In the genomic region with DNA sequence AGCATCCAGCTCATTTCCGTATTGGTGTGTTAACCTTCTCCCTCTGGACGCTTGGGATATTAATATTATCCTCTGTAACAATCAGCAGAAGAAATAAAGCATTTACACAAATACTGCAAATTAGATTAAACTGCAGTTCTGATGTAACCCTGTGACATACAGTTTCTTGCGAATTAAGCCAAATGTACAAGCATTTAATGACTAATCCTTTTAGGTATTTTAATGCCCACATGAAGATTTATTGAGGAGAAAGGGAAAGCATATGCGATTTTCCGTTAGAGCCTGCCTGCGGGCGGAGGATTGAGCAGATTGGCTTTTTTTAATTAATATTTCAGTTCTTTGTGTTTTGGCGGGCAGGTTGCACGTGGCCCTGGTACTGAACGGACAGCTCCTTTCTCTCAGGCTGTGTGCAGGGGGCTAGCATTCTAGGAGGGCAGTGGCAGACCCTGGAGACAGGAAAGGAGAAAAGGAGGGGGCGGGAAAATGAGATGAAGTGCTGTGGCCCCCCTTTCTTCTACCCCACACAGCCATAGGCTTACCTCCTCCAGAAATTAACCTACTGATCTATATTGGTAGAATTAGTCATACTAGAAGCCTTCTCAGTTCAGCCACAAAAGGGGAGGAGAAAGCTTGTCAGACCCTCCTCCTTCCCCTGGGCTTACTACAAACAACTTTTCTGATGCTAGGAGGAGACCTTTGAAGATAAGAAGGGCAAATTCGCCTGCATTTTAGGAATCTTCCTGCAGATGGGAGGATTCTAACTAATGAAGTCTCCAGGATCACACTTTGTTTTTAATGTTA, we compare ENCODE assay signal across 24 cellular contexts. TPM values are rescaled to one million over a fixed set of nuclear protein-coding genes. Genes with fewer than 3 reads are reported as not detected.
A peak's percentile ranks its signal among the peaks of the same experiment; 100 is the strongest.
DNase-seq lines count a peak whose midpoint lies in the region; ATAC-seq, FAIRE-seq and TF ChIP-seq lines count a peak whose summit lies in the region.
"Had no signal": no experiment of that assay in that cellular context is flagged by ENCODE, and none has a peak within 500 bp of the region (broad histone marks: within the 10 kb centered on the region; RNA-seq: fewer than 3 reads in every experiment).

No MANE protein-coding gene starts in this region.

- no peak for DNase-seq in activated CD4-positive, alpha-beta T cell treated with anti-CD3 and anti-CD28 coated beads for 36 hours
- no peak for DNase-seq in activated CD4-positive, alpha-beta T cell treated with anti-CD3 and anti-CD28 coated beads, Interleukin-2, amount 50 U/mL, for 4 hours
- peak; percentile 90 for DNase-seq in NCI-H82 (lab: John Stamatoyannopoulos, UW)
- peak; percentile 1 for DNase-seq in bronchial epithelial cell (ENCODE audit: low read depth)
- peak; percentile 41 for DNase-seq in retinal pigment epithelial cell (ENCODE audit: low read depth)
- DNase-seq in A172 (ENCODE audit: low spot score) = no peak
- DNase-seq: activated CD4-positive, alpha-beta T cell treated with anti-CD3 and anti-CD28 coated beads for 4 hours; DMS79; HFFc6; hypothalamus; left colon; MM.1S; NCI-H2081; NCI-H524 treated with DMSO at 0.1 percent for 48 hours; ovary; T-cell had no signal

- CTCF ChIA-PET in activated CD4-positive, alpha-beta T cell treated with anti-CD3 and anti-CD28 coated beads for 36 hours (lab: Charles Lee) = interaction anchor here (0.6 kb wide), 1 partner anchor 12 kb away, joined by 3 read pairs; no protein-coding TSS in a partner anchor

- H3K27me3 Mint-ChIP-seq in activated CD4-positive, alpha-beta T cell treated with anti-CD3 and anti-CD28 coated beads for 36 hours = peaks cover 5% of the 10 kb centered on the region

- H3K4me3 ChIP-seq in bronchial epithelial cell (ENCODE audit: low read depth, low read length) (no peak overlapping the region), retinal pigment epithelial cell (ENCODE audit: low read length) (no peak overlapping the region)
- H3K4me3 ChIP-seq: ovary, skin epidermis, tibial nerve had no signal

- no peak overlapping the region for H3K27ac Mint-ChIP-seq in activated CD4-positive, alpha-beta T cell treated with anti-CD3 and anti-CD28 coated beads for 36 hours
- H3K27ac Mint-ChIP-seq: activated naive CD4-positive, alpha-beta T cell treated with anti-CD3 and anti-CD28 coated beads, Interleukin-2, amount 50 U/mL, for 24 hours; brain; CD14-positive monocyte; HFFc6; T-cell had no signal

- H3K36me3 Mint-ChIP-seq in activated CD4-positive, alpha-beta T cell treated with anti-CD3 and anti-CD28 coated beads for 36 hours (ENCODE audit: low read depth) = no peaks in the 10 kb centered on the region
- H3K36me3 Mint-ChIP-seq: activated naive CD4-positive, alpha-beta T cell treated with anti-CD3 and anti-CD28 coated beads, Interleukin-2, amount 50 U/mL, for 24 hours; brain; CD14-positive monocyte; T-cell had no signal

- H3K4me3 Mint-ChIP-seq in activated CD4-positive, alpha-beta T cell treated with anti-CD3 and anti-CD28 coated beads for 36 hours = no peak overlapping the region
- H3K4me3 Mint-ChIP-seq: activated naive CD4-positive, alpha-beta T cell treated with anti-CD3 and anti-CD28 coated beads, Interleukin-2, amount 50 U/mL, for 24 hours; CD14-positive monocyte; HFFc6; T-cell had no signal

- TF ChIP-seq CTCF in bronchial epithelial cell (IDR thresholded peaks at IDR 0.05; ENCODE audit: insufficient read depth, low read length, severe bottlenecking) (no peak), retinal pigment epithelial cell (conservative IDR thresholded peaks at IDR 0.05; ENCODE audit: low read depth, low read length) (no peak)

- no peaks in the 10 kb centered on the region for H3K9me3 Mint-ChIP-seq in activated CD4-positive, alpha-beta T cell treated with anti-CD3 and anti-CD28 coated beads for 36 hours (ENCODE audit: low read depth)

- POLR2A ChIA-PET in activated CD4-positive, alpha-beta T cell treated with anti-CD3 and anti-CD28 coated beads for 36 hours (lab: Charles Lee) = no interaction called here

- no peak for FAIRE-seq in bronchial epithelial cell (lab: Jason Lieb, UNC)

- no peaks in the 10 kb centered on the region for H3K4me1 Mint-ChIP-seq in activated CD4-positive, alpha-beta T cell treated with anti-CD3 and anti-CD28 coated beads for 36 hours
- H3K4me1 Mint-ChIP-seq: activated naive CD4-positive, alpha-beta T cell treated with anti-CD3 and anti-CD28 coated beads, Interleukin-2, amount 50 U/mL, for 24 hours; CD14-positive monocyte; T-cell had no signal

- intact Hi-C loops in activated CD4-positive, alpha-beta T cell treated with anti-CD3 and anti-CD28 coated beads for 36 hours (cut with DNase I, micrococcal nuclease) = no loop called here

- no peaks in the 10 kb centered on the region for H3K36me3 ChIP-seq in bronchial epithelial cell (ENCODE audit: control insufficient read depth, insufficient read depth, low read length)
- H3K36me3 ChIP-seq: ovary, tibial nerve had no signal

- H3K27me3 ChIP-seq in bronchial epithelial cell (ENCODE audit: control insufficient read depth, insufficient read depth, low read length) = no peaks in the 10 kb centered on the region
- H3K27me3 ChIP-seq: ovary, tibial nerve had no signal

- ATAC-seq in activated CD4-positive, alpha-beta T cell treated with anti-CD3 and anti-CD28 coated beads for 36 hours = peak; percentile 33
- ATAC-seq in GM18520 (IDR thresholded peaks at IDR 0.05; ENCODE audit: unreplicated experiment) (no peak), GM21367 (IDR thresholded peaks at IDR 0.05; ENCODE audit: unreplicated experiment) (no peak)
- ATAC-seq: left colon, T-cell had no signal

RNA-seq across cellular contexts. Expression of gene TFAP2D, which starts 14.0 kb away (rescaled TPM):
- total RNA-seq in activated CD4-positive, alpha-beta T cell treated with anti-CD3 and anti-CD28 coated beads for 36 hours = not detected
- total RNA-seq in bronchial epithelial cell = not detected in 2 replicates
- total RNA-seq in A172 (2014; rRNA removed; shearing (Covaris generic)) = not detected in 2 replicates
- total RNA-seq: fibroblast of lung, HFFc6, left colon, ovary, T-cell, tibial nerve had no signal

Comparison
In these comparisons a context has a peak if more than half of its experiments do, and no peak if none do; other contexts are left out.
1. DNase-seq: peak in NCI-H82 (single experiment), bronchial epithelial cell (single experiment) and retinal pigment epithelial cell (single experiment); none in activated CD4-positive, alpha-beta T cell treated with anti-CD3 and anti-CD28 coated beads for 36 hours (single experiment), activated CD4-positive, alpha-beta T cell treated with anti-CD3 and anti-CD28 coated beads, Interleukin-2, amount 50 U/mL, for 4 hours (0 of 2) and A172 (single experiment).